In genomic region chr1:86704972-86705632, GRCh38 we compare ENCODE assay signal across 8 cellular contexts. TPM values are rescaled to one million over a fixed set of nuclear protein-coding genes. Genes with fewer than 3 reads are reported as not detected.
DNase-seq lines count a peak whose midpoint lies in the region; ATAC-seq, FAIRE-seq and TF ChIP-seq lines count a peak whose summit lies in the region.

No MANE protein-coding gene starts in this region.

- H3K27me3 ChIP-seq in WERI-Rb-1 (ENCODE audit: insufficient read depth, low read depth, severe bottlenecking) (no peaks in the 10 kb centered on the region), duodenal mucosa (ENCODE audit: control insufficient read depth in 1 of 2, insufficient read depth in 2 of 2, low read length in 2 of 2) (no peaks in the 10 kb centered on the region), right lobe of liver (no peaks in the 10 kb centered on the region)

- H3K9me3 ChIP-seq in A549 (no peaks in the 10 kb centered on the region), WERI-Rb-1 (ENCODE audit: severe bottlenecking) (no peaks in the 10 kb centered on the region), duodenal mucosa (ENCODE audit: control insufficient read depth in 1 of 2, low read length in 2 of 2) (no peaks in the 10 kb centered on the region), right lobe of liver (no peaks in the 10 kb centered on the region)

- intact Hi-C loops in right lobe of liver (cut with DNase I) = no loop called here

- TF ChIP-seq RAD21 in A549 (conservative IDR thresholded peaks at IDR 0.05 in 1 of 2, IDR thresholded peaks at IDR 0.05 in 1 of 2) = no peak

- CTCF ChIA-PET in A549 (lab: Yijun Ruan, JAX) = interaction anchor here (1.0 to 3.5 kb wide), 23 partner anchors 10 to 1003 kb away, joined by 3 to 37 read pairs (median 5); partner anchors contain the start of gene ODF2L

- no peak for TF ChIP-seq POLR2A in A549 (IDR thresholded peaks at IDR 0.05; ENCODE audit: low read length)
- peak; percentile 6; the same call in 1 of the 2 replicates for TF ChIP-seq POLR2A in GM12891 (IDR thresholded peaks at IDR 0.05; ENCODE audit: low read depth, low read length)
- no peak for TF ChIP-seq POLR2A in right lobe of liver (IDR thresholded peaks at IDR 0.05)

- peaks cover 8% of the 10 kb centered on the region for H3K36me3 ChIP-seq in WERI-Rb-1
- H3K36me3 ChIP-seq in duodenal mucosa (ENCODE audit: control insufficient read depth in 1 of 2, insufficient read depth in 2 of 2, low read length in 2 of 2) = no peaks in the 10 kb centered on the region
- no peaks in the 10 kb centered on the region for H3K36me3 ChIP-seq in right lobe of liver

- DNase-seq in A549 (ENCODE audit: low read depth in 1 of 2, low spot score in 1 of 2) (peak; percentile 19 to 53), GM12891 (ENCODE audit: insufficient read length, low spot score) (peak; percentile 12), NCI-H1092 treated with DMSO at 0.1 percent for 48 hours (lab: John Stamatoyannopoulos, UW) (peak; percentile 66), WERI-Rb-1 (peak; percentile 51), right lobe of liver (peak in 2 of 3 donors; percentile 73 to 75)
- DNase-seq in stimulated activated CD8-positive, alpha-beta memory T cell treated with anti-CD3 and anti-CD28 coated beads, Interleukin-12 subunit alpha, Interleukin-12 subunit beta, amount 100 ng/mL, for 4 hours (ENCODE audit: low read depth) = peak; percentile 32

- TF ChIP-seq CTCF in A549 (IDR thresholded peaks at IDR 0.05) = no peak
- no peak for TF ChIP-seq CTCF in WERI-Rb-1 (IDR thresholded peaks at IDR 0.05; ENCODE audit: low read depth, low read length)
- no peak for TF ChIP-seq CTCF in right lobe of liver (IDR thresholded peaks at IDR 0.05)

- ATAC-seq in A549 (peak; percentile 74 to 77), HG02798 (IDR thresholded peaks at IDR 0.05; ENCODE audit: poor library complexity, unreplicated experiment) (peak; percentile 36), right lobe of liver (peak; percentile 49 to 68 (median 65))

- peaks cover 14% of the 10 kb centered on the region; the same call in 2 of the 3 replicates for H3K4me1 ChIP-seq in A549
- H3K4me1 ChIP-seq in duodenal mucosa (ENCODE audit: control insufficient read depth in 1 of 2, insufficient read depth in 2 of 2, low read length in 2 of 2) = peaks cover 15 to 19% of the 10 kb centered on the region in 2 donors
- H3K4me1 ChIP-seq in right lobe of liver = peaks cover 0 to 11% (median 0%) of the 10 kb centered on the region in 4 donors

- peak overlapping the region; percentile 86 to 89 for H3K9ac ChIP-seq in duodenal mucosa (ENCODE audit: low read depth in 1 of 2, low read length in 2 of 2)

- 2% methylated on average over 14 of the region's 41 CpGs for WGBS in A549 (ENCODE audit: missing lambda C conversion rate)
- WGBS in right lobe of liver (ENCODE audit: insufficient coverage, low coverage, low lambda C conversion rate, missing lambda C conversion rate) = 0% methylated on average over 15 of the region's 41 CpGs

- H3K4me3 ChIP-seq in A549 = peak overlapping the region; percentile 86
- H3K4me3 ChIP-seq in WERI-Rb-1 (ENCODE audit: low read depth, low read length) = peak overlapping the region; percentile 88
- peak overlapping the region; percentile 91 to 93 for H3K4me3 ChIP-seq in duodenal mucosa (ENCODE audit: low read depth in 1 of 2, low read length in 2 of 2)
- H3K4me3 ChIP-seq in right lobe of liver = peak overlapping the region; percentile 78 to 89 (median 78)

- POLR2A ChIA-PET in A549 (lab: Yijun Ruan, JAX) = interaction anchor here (0.8 to 2.0 kb wide), 4 partner anchors 10 to 209 kb away, joined by 3 to 13 read pairs (median 6); partner anchors contain the start of genes HS2ST1 and SELENOF

- no peak for TF ChIP-seq EP300 in A549 (IDR thresholded peaks at IDR 0.05)

- H3K27ac ChIP-seq in A549 (peak overlapping the region; percentile 95 to 97), WERI-Rb-1 (peak overlapping the region; percentile 89), duodenal mucosa (ENCODE audit: low read depth, low read length) (peak overlapping the region; percentile 96), right lobe of liver (peak overlapping the region; percentile 97)

- H3K4me2 ChIP-seq in A549 = peak overlapping the region; percentile 94

- no peak for FAIRE-seq in A549 (lab: Jason Lieb, UNC)
- FAIRE-seq in GM12891 (lab: Jason Lieb, UNC) = peak; percentile 33

TF ChIP-seq in A549, 52 proteins besides CTCF, POLR2A, EP300 and RAD21:
- TF ChIP-seq JUN (IDR thresholded peaks at IDR 0.05) = 0 out of 5 replicates have a peak, but pooled peaks of 1 of the 2 experiments have one; percentile 18
- no peak for TF ChIP-seq NR3C1 (IDR thresholded peaks at IDR 0.05)
- TF ChIP-seq PHF8 (IDR thresholded peaks at IDR 0.05; ENCODE audit: borderline replicate concordance, low read depth) = peak; percentile 92; the same call in 1 of the 2 replicates
- TF ChIP-seq HMGXB4 (CRISPR knock-in tag; IDR thresholded peaks at IDR 0.05; ENCODE audit: borderline replicate concordance) = 0 out of 2 replicates have a peak, but pooled peaks have one; percentile 51

TF ChIP-seq in GM12891, 5 proteins besides CTCF, POLR2A, EP300 and RAD21:
- no peak for TF ChIP-seq SPI1 (IDR thresholded peaks at IDR 0.05; ENCODE audit: low read depth, low read length)
- TF ChIP-seq TAF1 (IDR thresholded peaks at IDR 0.05; ENCODE audit: low read depth, low read length) = no peak
- no peak for TF ChIP-seq POLR2AphosphoS5 (IDR thresholded peaks at IDR 0.05; ENCODE audit: low read depth, low read length)
- no peak for TF ChIP-seq POU2F2 (IDR thresholded peaks at IDR 0.05; ENCODE audit: low read depth, low read length)
- no peak for TF ChIP-seq PAX5 (IDR thresholded peaks at IDR 0.05; ENCODE audit: insufficient read depth, low read length, severe bottlenecking)
TF ChIP-seq in GM12891: peak in this region for 0.

RNA-seq across cellular contexts. Expression of gene SH3GLB1, which starts 0.7 kb away (rescaled TPM):
- polyA plus RNA-seq in A549 (2011; rRNA removed) = 30.2 and 33.9 TPM in 2 replicates
- polyA plus RNA-seq in A549 (2012; cell fraction: cytosol; rRNA removed) = 5.2 and 7.5 TPM in 2 replicates
- 3.1 and 3.6 TPM in 2 replicates for polyA plus RNA-seq in A549 (2012; cell fraction: nucleus; rRNA removed)
- polyA plus RNA-seq in A549 (2017; fragmentation: RNase III; extraction: RNeasy Plus Mini Kit Qiagen cat#74134 plus additional on column Dnase treatment) = 22.2 to 26.9 TPM (median 26.3 TPM) in 3 replicates
- 16.7 and 17.9 TPM in 2 replicates for polyA minus RNA-seq in A549 (2011; rRNA and poly(A)+ RNA removed)
- 27.6 TPM for polyA plus RNA-seq in GM12891 (2012; ENCODE audit: low read depth, missing spikeins)
- 10 to 100 TPM; 23.8 to 47.5 (median 29.1) TPM for total RNA-seq in right lobe of liver

Comparison
In these comparisons a context has a peak if more than half of its experiments do, and no peak if none do; other contexts are left out.
1. Peak in every context shown above with its lines: DNase-seq, ATAC-seq, H3K4me3 ChIP-seq and H3K27ac ChIP-seq.
2. DNase-seq: peak in every context shown above with its lines; median percentile 74 in right lobe of liver; 66 in NCI-H1092 treated with DMSO at 0.1 percent for 48 hours; 51 in WERI-Rb-1; 36 in A549; 32 in stimulated activated CD8-positive, alpha-beta memory T cell treated with anti-CD3 and anti-CD28 coated beads, Interleukin-12 subunit alpha, Interleukin-12 subunit beta, amount 100 ng/mL, for 4 hours; 12 in GM12891.